ENCODE assay signal across 1 cellular context in genomic region chr4:122480655-122481487, GRCh38.
TF ChIP-seq lines count a peak whose summit lies in the region.

No MANE protein-coding gene starts in this region.

TF ChIP-seq in K562, 482 proteins besides CTCF, POLR2A, EP300 and RAD21 (continued from another document and continues in another):
- no peak for TF ChIP-seq ZNF584 (CRISPR knock-in tag; IDR thresholded peaks at IDR 0.05; ENCODE audit: low read depth)
- peak; percentile 56 to 71; a peak in 3 of 4 replicates for TF ChIP-seq TRIM24 (IDR thresholded peaks at IDR 0.05)
- TF ChIP-seq MAFK (IDR thresholded peaks at IDR 0.05; ENCODE audit: low read length) = peak; percentile 7; the same call in 1 of the 2 replicates
- no peak for TF ChIP-seq ZFPM2 (CRISPR knock-in tag; IDR thresholded peaks at IDR 0.05)
- TF ChIP-seq SIRT6 (IDR thresholded peaks at IDR 0.05; ENCODE audit: low read depth, low read length) = no peak
- no peak for TF ChIP-seq ZNF592 (IDR thresholded peaks at IDR 0.05)
- TF ChIP-seq TAF9B (IDR thresholded peaks at IDR 0.05; ENCODE audit: partially characterized antibody) = peak; percentile 15
- TF ChIP-seq CC2D1A (IDR thresholded peaks at IDR 0.05) = no peak
- TF ChIP-seq ZNF174 (CRISPR knock-in tag; IDR thresholded peaks at IDR 0.05) = no peak
- 0 out of 2 replicates have a peak, but pooled peaks have one; percentile 28 for TF ChIP-seq MYBL2 (IDR thresholded peaks at IDR 0.05; ENCODE audit: low read depth)
- no peak for TF ChIP-seq MYBL2 (CRISPR knock-in tag; IDR thresholded peaks at IDR 0.05; ENCODE audit: borderline replicate concordance)
- TF ChIP-seq RB1 (IDR thresholded peaks at IDR 0.05; ENCODE audit: low read depth) = no peak
- TF ChIP-seq MECOM (CRISPR knock-in tag; IDR thresholded peaks at IDR 0.05) = peak; percentile 49; the same call in 1 of the 2 replicates
- TF ChIP-seq CBX3 (IDR thresholded peaks at IDR 0.05; ENCODE audit: borderline replicate concordance in 1 of 2, low read length in 2 of 2) = no peak
- TF ChIP-seq LARP7 (IDR thresholded peaks at IDR 0.05) = no peak
- no peak for TF ChIP-seq HDAC3 (IDR thresholded peaks at IDR 0.05; ENCODE audit: borderline replicate concordance, partially characterized antibody)
- TF ChIP-seq TCF15 (CRISPR knock-in tag; IDR thresholded peaks at IDR 0.05) = no peak
- peak; percentile 78; the same call in 1 of the 2 replicates for TF ChIP-seq SMARCC2 (IDR thresholded peaks at IDR 0.05; ENCODE audit: low read depth)
- TF ChIP-seq NR1H2 (CRISPR knock-in tag; IDR thresholded peaks at IDR 0.05) = no peak
- TF ChIP-seq HNRNPLL (IDR thresholded peaks at IDR 0.05; ENCODE audit: low read depth, low read length, poor library complexity, severe bottlenecking) = no peak
- TF ChIP-seq ARID4B (CRISPR knock-in tag; IDR thresholded peaks at IDR 0.05) = no peak
- TF ChIP-seq ZNF318 (IDR thresholded peaks at IDR 0.05; ENCODE audit: borderline replicate concordance in 1 of 2, low read depth in 1 of 2) = 0 out of 4 replicates have a peak, but pooled peaks of 1 of the 2 experiments have one; percentile 18
- TF ChIP-seq KHSRP (IDR thresholded peaks at IDR 0.05) = no peak
- TF ChIP-seq TRIM28 (IDR thresholded peaks at IDR 0.05) = no peak
- no peak for TF ChIP-seq NFXL1 (CRISPR knock-in tag; IDR thresholded peaks at IDR 0.05)
- TF ChIP-seq CBFA2T2 (conservative IDR thresholded peaks at IDR 0.05) = no peak
- TF ChIP-seq E2F3 (CRISPR knock-in tag; IDR thresholded peaks at IDR 0.05) = no peak
- no peak for TF ChIP-seq NR2C2 (CRISPR knock-in tag; IDR thresholded peaks at IDR 0.05)
- TF ChIP-seq NR2C2 (tag; IDR thresholded peaks at IDR 0.05) = no peak
- TF ChIP-seq SMARCE1 (IDR thresholded peaks at IDR 0.05) = peak; percentile 89
- no peak for TF ChIP-seq PURB (CRISPR knock-in tag; IDR thresholded peaks at IDR 0.05; ENCODE audit: low read depth)
- TF ChIP-seq LCOR (CRISPR knock-in tag; IDR thresholded peaks at IDR 0.05) = no peak
- TF ChIP-seq ARID3A (IDR thresholded peaks at IDR 0.05; ENCODE audit: borderline replicate concordance, low read depth, low read length) = 0 out of 2 replicates have a peak, but pooled peaks have one; percentile 32
- TF ChIP-seq TFAP4 (CRISPR knock-in tag; IDR thresholded peaks at IDR 0.05; ENCODE audit: borderline replicate concordance) = no peak
- no peak for TF ChIP-seq PRMT5 (CRISPR knock-in tag; IDR thresholded peaks at IDR 0.05)
- TF ChIP-seq C11orf30 (IDR thresholded peaks at IDR 0.05; ENCODE audit: low read depth) = peak; percentile 62; the same call in 1 of the 2 replicates
- TF ChIP-seq CGGBP1 (CRISPR knock-in tag; IDR thresholded peaks at IDR 0.05) = no peak
- TF ChIP-seq RUNX1 (IDR thresholded peaks at IDR 0.05; ENCODE audit: low read depth) = no peak
- peak; percentile 31 for TF ChIP-seq ZBTB8A (IDR thresholded peaks at IDR 0.05; ENCODE audit: partially characterized antibody)
- TF ChIP-seq MXI1 (IDR thresholded peaks at IDR 0.05; ENCODE audit: low read depth, low read length) = no peak
- TF ChIP-seq E2F5 (CRISPR knock-in tag; IDR thresholded peaks at IDR 0.05) = no peak
- no peak for TF ChIP-seq PRPF4 (IDR thresholded peaks at IDR 0.05; ENCODE audit: insufficient read depth, low read depth, low read length, poor library complexity, severe bottlenecking)
